Comparison of ENCODE assay signal across 2 cellular contexts in genomic region chr11:130174642-130175041, GRCh38.
TF ChIP-seq lines count a peak whose summit lies in the region.

No MANE protein-coding gene starts in this region.

TF ChIP-seq in GM23338, 12 proteins besides CTCF, POLR2A, EP300 and RAD21:
- TF ChIP-seq ZNF331 (CRISPR knock-in tag; IDR thresholded peaks at IDR 0.05; ENCODE audit: low read depth) (peak; percentile 76), CREB1 (CRISPR knock-in tag; IDR thresholded peaks at IDR 0.05; ENCODE audit: low read depth) (no peak)

TF ChIP-seq in K562, 482 proteins besides CTCF, POLR2A, EP300 and RAD21:
- no peak for TF ChIP-seq ZKSCAN8 (CRISPR knock-in tag; IDR thresholded peaks at IDR 0.05)
- TF ChIP-seq CBFA2T2 (conservative IDR thresholded peaks at IDR 0.05) = 0 out of 2 replicates have a peak, but pooled peaks have one; percentile 15
- TF ChIP-seq CBFA2T3 (IDR thresholded peaks at IDR 0.05) = peak; percentile 46; the same call in 1 of the 2 replicates
